ENCODE assay signal across 1 cellular context in genomic region chr3:186630950-186631624, GRCh38.
TF ChIP-seq lines count a peak whose summit lies in the region.

No MANE protein-coding gene starts in this region.

TF ChIP-seq in HepG2, 621 proteins besides CTCF, POLR2A, EP300 and RAD21 (continued from another document):
- TF ChIP-seq TOPORS (CRISPR knock-in tag; IDR thresholded peaks at IDR 0.05) (peak; percentile 91; the same call in 1 of the 2 replicates), MAFK (conservative IDR thresholded peaks at IDR 0.05 in 1 of 2, IDR thresholded peaks at IDR 0.05 in 1 of 2; ENCODE audit: low read length in 2 of 2) (no peak), HNRNPK (IDR thresholded peaks at IDR 0.05; ENCODE audit: low read depth, low read length, poor library complexity, severe bottlenecking) (no peak), MEIS1 (CRISPR knock-in tag; IDR thresholded peaks at IDR 0.05; ENCODE audit: borderline replicate concordance) (no peak; the same call in 1 of the 2 replicates), ZNF317 (CRISPR knock-in tag; IDR thresholded peaks at IDR 0.05) (no peak), GABPA (IDR thresholded peaks at IDR 0.05; ENCODE audit: low read depth, low read length) (no peak), GABPA (CRISPR knock-in tag; IDR thresholded peaks at IDR 0.05; ENCODE audit: low read depth) (no peak), ZNF574 (CRISPR knock-in tag; IDR thresholded peaks at IDR 0.05) (peak; percentile 70), ZSCAN25 (CRISPR knock-in tag; IDR thresholded peaks at IDR 0.05) (peak; percentile 77; the same call in 1 of the 2 replicates), SP140L (CRISPR knock-in tag; IDR thresholded peaks at IDR 0.05; ENCODE audit: borderline replicate concordance) (peak; percentile 51; the same call in 1 of the 2 replicates), MEF2D (CRISPR knock-in tag; IDR thresholded peaks at IDR 0.05) (peak; percentile 84; the same call in 1 of the 2 replicates), RXRA (CRISPR knock-in tag; IDR thresholded peaks at IDR 0.05) (peak; percentile 79; the same call in 1 of the 2 replicates), ZNF264 (CRISPR knock-in tag; IDR thresholded peaks at IDR 0.05) (peak; percentile 88), ZNF878 (CRISPR knock-in tag; IDR thresholded peaks at IDR 0.05) (peak; percentile 84), NFIC (IDR thresholded peaks at IDR 0.05; ENCODE audit: low read length) (peak; percentile 68), ZNF460 (CRISPR knock-in tag; IDR thresholded peaks at IDR 0.05; ENCODE audit: borderline replicate concordance) (no peak), RFXAP (CRISPR knock-in tag; IDR thresholded peaks at IDR 0.05; ENCODE audit: borderline replicate concordance) (peak; percentile 48; the same call in 1 of the 2 replicates), PAX8 (CRISPR knock-in tag; IDR thresholded peaks at IDR 0.05; ENCODE audit: borderline replicate concordance) (no peak), ATF6 (CRISPR knock-in tag; conservative IDR thresholded peaks at IDR 0.05) (no peak), ZMAT3 (CRISPR knock-in tag; conservative IDR thresholded peaks at IDR 0.05) (peak; percentile 80; the same call in 1 of the 2 replicates), ZNF607 (CRISPR knock-in tag; IDR thresholded peaks at IDR 0.05; ENCODE audit: borderline replicate concordance) (peak; percentile 44; the same call in 1 of the 2 replicates), RCOR2 (CRISPR knock-in tag; IDR thresholded peaks at IDR 0.05) (peak; percentile 83), ZNF235 (CRISPR knock-in tag; IDR thresholded peaks at IDR 0.05; ENCODE audit: borderline replicate concordance) (no peak), THAP11 (CRISPR knock-in tag; IDR thresholded peaks at IDR 0.05) (peak; percentile 47; the same call in 1 of the 2 replicates), ZNF501 (CRISPR knock-in tag; IDR thresholded peaks at IDR 0.05) (peak; percentile 64; the same call in 1 of the 2 replicates), ATM (IDR thresholded peaks at IDR 0.05; ENCODE audit: borderline replicate concordance) (peak; percentile 59; the same call in 1 of the 2 replicates), ZSCAN29 (CRISPR knock-in tag; conservative IDR thresholded peaks at IDR 0.05) (peak; percentile 85; the same call in 1 of the 2 replicates), NR2F2 (IDR thresholded peaks at IDR 0.05; ENCODE audit: borderline replicate concordance, low read depth) (peak; percentile 75; the same call in 1 of the 2 replicates), NAIF1 (CRISPR knock-in tag; IDR thresholded peaks at IDR 0.05; ENCODE audit: borderline replicate concordance) (no peak), ZBTB21 (CRISPR knock-in tag; IDR thresholded peaks at IDR 0.05) (0 out of 2 replicates have a peak, but pooled peaks have one; percentile 20), ZNF788 (CRISPR knock-in tag; IDR thresholded peaks at IDR 0.05; ENCODE audit: borderline replicate concordance) (peak; percentile 69; the same call in 1 of the 2 replicates), SPEN (CRISPR knock-in tag; IDR thresholded peaks at IDR 0.05; ENCODE audit: low read depth) (peak; percentile 84; the same call in 1 of the 2 replicates), ZMYM4 (CRISPR knock-in tag; IDR thresholded peaks at IDR 0.05) (peak; percentile 90), MYC (CRISPR knock-in tag; IDR thresholded peaks at IDR 0.05; ENCODE audit: borderline replicate concordance) (peak; percentile 40; the same call in 1 of the 2 replicates), SP1 (IDR thresholded peaks at IDR 0.05) (no peak), SP1 (CRISPR knock-in tag; IDR thresholded peaks at IDR 0.05) (no peak)
- TF ChIP-seq, protein P1, sequence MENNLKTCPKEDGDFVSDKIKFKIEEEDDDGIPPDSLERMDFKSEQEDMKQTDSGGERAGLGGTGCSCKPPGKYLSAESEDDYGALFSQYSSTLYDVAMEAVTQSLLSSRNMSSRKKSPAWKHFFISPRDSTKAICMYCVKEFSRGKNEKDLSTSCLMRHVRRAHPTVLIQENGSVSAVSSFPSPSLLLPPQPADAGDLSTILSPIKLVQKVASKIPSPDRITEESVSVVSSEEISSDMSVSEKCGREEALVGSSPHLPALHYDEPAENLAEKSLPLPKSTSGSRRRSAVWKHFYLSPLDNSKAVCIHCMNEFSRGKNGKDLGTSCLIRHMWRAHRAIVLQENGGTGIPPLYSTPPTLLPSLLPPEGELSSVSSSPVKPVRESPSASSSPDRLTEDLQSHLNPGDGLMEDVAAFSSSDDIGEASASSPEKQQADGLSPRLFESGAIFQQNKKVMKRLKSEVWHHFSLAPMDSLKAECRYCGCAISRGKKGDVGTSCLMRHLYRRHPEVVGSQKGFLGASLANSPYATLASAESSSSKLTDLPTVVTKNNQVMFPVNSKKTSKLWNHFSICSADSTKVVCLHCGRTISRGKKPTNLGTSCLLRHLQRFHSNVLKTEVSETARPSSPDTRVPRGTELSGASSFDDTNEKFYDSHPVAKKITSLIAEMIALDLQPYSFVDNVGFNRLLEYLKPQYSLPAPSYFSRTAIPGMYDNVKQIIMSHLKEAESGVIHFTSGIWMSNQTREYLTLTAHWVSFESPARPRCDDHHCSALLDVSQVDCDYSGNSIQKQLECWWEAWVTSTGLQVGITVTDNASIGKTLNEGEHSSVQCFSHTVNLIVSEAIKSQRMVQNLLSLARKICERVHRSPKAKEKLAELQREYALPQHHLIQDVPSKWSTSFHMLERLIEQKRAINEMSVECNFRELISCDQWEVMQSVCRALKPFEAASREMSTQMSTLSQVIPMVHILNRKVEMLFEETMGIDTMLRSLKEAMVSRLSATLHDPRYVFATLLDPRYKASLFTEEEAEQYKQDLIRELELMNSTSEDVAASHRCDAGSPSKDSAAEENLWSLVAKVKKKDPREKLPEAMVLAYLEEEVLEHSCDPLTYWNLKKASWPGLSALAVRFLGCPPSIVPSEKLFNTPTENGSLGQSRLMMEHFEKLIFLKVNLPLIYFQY (CRISPR knock-in tag; IDR thresholded peaks at IDR 0.05; ENCODE audit: borderline replicate concordance) = 0 out of 2 replicates have a peak, but pooled peaks have one; percentile 24
- TF ChIP-seq, protein P2, sequence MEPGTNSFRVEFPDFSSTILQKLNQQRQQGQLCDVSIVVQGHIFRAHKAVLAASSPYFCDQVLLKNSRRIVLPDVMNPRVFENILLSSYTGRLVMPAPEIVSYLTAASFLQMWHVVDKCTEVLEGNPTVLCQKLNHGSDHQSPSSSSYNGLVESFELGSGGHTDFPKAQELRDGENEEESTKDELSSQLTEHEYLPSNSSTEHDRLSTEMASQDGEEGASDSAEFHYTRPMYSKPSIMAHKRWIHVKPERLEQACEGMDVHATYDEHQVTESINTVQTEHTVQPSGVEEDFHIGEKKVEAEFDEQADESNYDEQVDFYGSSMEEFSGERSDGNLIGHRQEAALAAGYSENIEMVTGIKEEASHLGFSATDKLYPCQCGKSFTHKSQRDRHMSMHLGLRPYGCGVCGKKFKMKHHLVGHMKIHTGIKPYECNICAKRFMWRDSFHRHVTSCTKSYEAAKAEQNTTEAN (CRISPR knock-in tag; conservative IDR thresholded peaks at IDR 0.05) = 0 out of 2 replicates have a peak, but pooled peaks have one; percentile 59
- TF ChIP-seq, protein P3, sequence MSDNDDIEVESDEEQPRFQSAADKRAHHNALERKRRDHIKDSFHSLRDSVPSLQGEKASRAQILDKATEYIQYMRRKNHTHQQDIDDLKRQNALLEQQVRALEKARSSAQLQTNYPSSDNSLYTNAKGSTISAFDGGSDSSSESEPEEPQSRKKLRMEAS (IDR thresholded peaks at IDR 0.05) = 0 out of 2 replicates have a peak, but pooled peaks have one; percentile 25
